ENCODE assay signal across 32 cellular contexts in genomic region chr2:215850380-215850779, GRCh38.
DNase-seq lines count a peak whose midpoint lies in the region; ATAC-seq, FAIRE-seq and TF ChIP-seq lines count a peak whose summit lies in the region.
"Had no signal": no experiment of that assay in that cellular context is flagged by ENCODE, and none has a peak within 500 bp of the region (broad histone marks: within the 10 kb centered on the region; RNA-seq: fewer than 3 reads in every experiment).

No MANE protein-coding gene starts in this region.

- DNase-seq in astrocyte (ENCODE audit: low read depth) = no peak
- DNase-seq in heart left ventricle = no peak
- peak; percentile 64 for DNase-seq in pulmonary artery endothelial cell (ENCODE audit: low read depth, low spot score)
- no peak for DNase-seq in activated gamma-delta T cell treated with Interleukin-2 at 50 U/mL for 16 hours
- DNase-seq in NCI-H446 treated with DMSO at 0.1 percent for 48 hours (lab: John Stamatoyannopoulos, UW) = no peak
- no peak for DNase-seq in ovary
- DNase-seq: activated CD4-positive, alpha-beta T cell treated with anti-CD3 and anti-CD28 coated beads for 48 hours; activated gamma-delta T cell; activated T-cell treated with anti-CD3 and anti-CD28 coated beads, Interleukin-2, amount 50 U/mL, for 24 hours; AML-193; CD4-positive, alpha-beta T cell; islet precursor cell; natural killer cell; NCI-H1417 treated with DMSO at 0.1 percent for 48 hours; NCI-H2081; NCI-H226; NCI-H748 treated with DMSO at 0.1 percent for 48 hours; occipital lobe; retina; stimulated activated CD4-positive, alpha-beta T cell treated with anti-CD3 and anti-CD28 coated beads, Interleukin-4, amount 100 ng/mL, for 4 hours; stimulated activated naive B cell treated with anti-CD40 and anti-IgM and Interleukin-4, amounts not matched to agents 10 μg/mL and 1 μg/mL and 100 μg/mL, for 72 hours had no signal

- peaks cover 2% of the 10 kb centered on the region for H3K36me3 Mint-ChIP-seq in astrocyte (ENCODE audit: low read depth, unreplicated experiment)
- H3K36me3 Mint-ChIP-seq: brain, natural killer cell had no signal

- TF ChIP-seq POLR2A in heart left ventricle (IDR thresholded peaks at IDR 0.05) = no peak
- TF ChIP-seq POLR2A in ovary (IDR thresholded peaks at IDR 0.05) = no peak

- H3K4me1 Mint-ChIP-seq in astrocyte (ENCODE audit: low read depth, unreplicated experiment) = peaks cover 23% of the 10 kb centered on the region
- H3K4me1 Mint-ChIP-seq: brain, natural killer cell had no signal

- H3K9me3 ChIP-seq in astrocyte (ENCODE audit: insufficient read depth, low read depth, low read length) (no peaks in the 10 kb centered on the region), heart left ventricle (peaks cover 0 to 12% (median 0%) of the 10 kb centered on the region in 12 donors), ovary (no peaks in the 10 kb centered on the region)

- peak overlapping the region; percentile 82 for H2AFZ ChIP-seq in ACC112 (ENCODE audit: low read length, unreplicated experiment)
- H2AFZ ChIP-seq in astrocyte (ENCODE audit: low read depth, low read length) = no peak overlapping the region

- no peaks in the 10 kb centered on the region for H4K20me1 ChIP-seq in astrocyte (ENCODE audit: insufficient read depth, low read length)

- peaks cover 25% of the 10 kb centered on the region for H3K4me1 ChIP-seq in ACC112 (ENCODE audit: control insufficient read depth, insufficient read depth, low read length, unreplicated experiment)
- peaks cover 23% of the 10 kb centered on the region for H3K4me1 ChIP-seq in astrocyte (ENCODE audit: insufficient read depth, low read length)
- H3K4me1 ChIP-seq in heart left ventricle = peaks cover 0 to 44% (median 8%) of the 10 kb centered on the region in 12 donors
- peaks cover 2% of the 10 kb centered on the region for H3K4me1 ChIP-seq in ovary (ENCODE audit: insufficient read depth)

- TF ChIP-seq CTCF in astrocyte (IDR thresholded peaks at IDR 0.05; ENCODE audit: insufficient read depth, low read depth, low read length) (no peak), heart left ventricle (IDR thresholded peaks at IDR 0.05) (no peak), ovary (IDR thresholded peaks at IDR 0.05) (no peak)

- WGBS in heart left ventricle, 4 donors = 66 to 78% (median 68%) methylated on average over 4 of the region's 4 CpGs
- 78 to 84% (median 84%) methylated on average over 4 of the region's 4 CpGs for WGBS in ovary, 3 donors

- H3K27me3 ChIP-seq in ACC112 (ENCODE audit: insufficient read depth, low read length) (no peaks in the 10 kb centered on the region), astrocyte (ENCODE audit: insufficient read depth, low read length) (no peaks in the 10 kb centered on the region), heart left ventricle (no peaks in the 10 kb centered on the region), ovary (no peaks in the 10 kb centered on the region)

- H3K4me3 Mint-ChIP-seq in astrocyte (ENCODE audit: unreplicated experiment) = no peak overlapping the region
- H3K4me3 Mint-ChIP-seq: activated T-cell treated with anti-CD3 and anti-CD28 coated beads, Interleukin-2, amount 50 U/mL, for 24 hours; brain; CD4-positive, alpha-beta T cell; natural killer cell; stimulated activated naive B cell treated with anti-CD40 and anti-IgM and Interleukin-4, amounts not matched to agents 10 μg/mL and 1 μg/mL and 100 μg/mL, for 72 hours; T-helper 2 cell treated with Interferon-gamma antibody and Interleukin-4, amounts not matched to agents 5 μg/mL and 100 μg/mL, for 36 hours had no signal

- peak overlapping the region; percentile 61 for H3K9ac ChIP-seq in astrocyte (ENCODE audit: low read length)
- H3K9ac ChIP-seq: KMS-11 had no signal

- intact Hi-C loops in heart left ventricle (cut with DNase I) (no loop called here), ovary (cut with DNase I) (no loop called here)

- H3K79me2 ChIP-seq in ACC112 (ENCODE audit: control insufficient read depth, insufficient read depth, low read length, unreplicated experiment) = no peaks in the 10 kb centered on the region
- no peaks in the 10 kb centered on the region for H3K79me2 ChIP-seq in astrocyte (ENCODE audit: insufficient read depth, low read length)

- H3K9me3 Mint-ChIP-seq in astrocyte (ENCODE audit: unreplicated experiment) = peaks cover 3% of the 10 kb centered on the region
- H3K9me3 Mint-ChIP-seq: activated T-cell treated with anti-CD3 and anti-CD28 coated beads, Interleukin-2, amount 50 U/mL, for 24 hours; CD4-positive, alpha-beta T cell; natural killer cell had no signal

- no peak for TF ChIP-seq EP300 in ovary (IDR thresholded peaks at IDR 0.05)

- FAIRE-seq in astrocyte (lab: Jason Lieb, UNC) = no peak
- FAIRE-seq: A204.1, D721Med, GM12878, urothelium cell line had no signal

- peak; percentile 39 to 84 (median 70) for ATAC-seq in heart left ventricle
- ATAC-seq in GM21526 (IDR thresholded peaks at IDR 0.05; ENCODE audit: low FRiP score, unreplicated experiment) = no peak
- ATAC-seq: GM12878; natural killer cell; stimulated activated naive B cell treated with anti-CD40 and anti-IgM and Interleukin-4, amounts not matched to agents 10 μg/mL and 1 μg/mL and 100 μg/mL, for 72 hours had no signal

- H3K4me2 ChIP-seq in astrocyte (ENCODE audit: low read length) = peak overlapping the region; percentile 50
- H3K4me2 ChIP-seq: KMS-11 had no signal

- H3K27ac ChIP-seq in ACC112 (ENCODE audit: low read depth, low read length) (peak overlapping the region; percentile 73), astrocyte (ENCODE audit: low read depth, low read length) (peak overlapping the region; percentile 90), heart left ventricle (peak overlapping the region; percentile 3 to 83 (median 60)), ovary (no peak overlapping the region)
- H3K27ac ChIP-seq: KMS-11, RWPE1, VCaP had no signal

- H3K27me3 Mint-ChIP-seq in astrocyte (ENCODE audit: low read depth, unreplicated experiment) = no peaks in the 10 kb centered on the region
- H3K27me3 Mint-ChIP-seq: activated T-cell treated with anti-CD3 and anti-CD28 coated beads, Interleukin-2, amount 50 U/mL, for 24 hours; CD4-positive, alpha-beta T cell had no signal

- H3K27ac Mint-ChIP-seq in astrocyte (ENCODE audit: unreplicated experiment) = peak overlapping the region; percentile 86
- H3K27ac Mint-ChIP-seq: activated T-cell treated with anti-CD3 and anti-CD28 coated beads, Interleukin-2, amount 50 U/mL, for 24 hours; brain; CD4-positive, alpha-beta T cell; natural killer cell; stimulated activated naive B cell treated with anti-CD40 and anti-IgM and Interleukin-4, amounts not matched to agents 10 μg/mL and 1 μg/mL and 100 μg/mL, for 72 hours; T-helper 2 cell treated with Interferon-gamma antibody and Interleukin-4, amounts not matched to agents 5 μg/mL and 100 μg/mL, for 36 hours had no signal

- H3K36me3 ChIP-seq in ACC112 (ENCODE audit: insufficient read depth, low read length) = no peaks in the 10 kb centered on the region
- H3K36me3 ChIP-seq in astrocyte (ENCODE audit: insufficient read depth, low read length) = no peaks in the 10 kb centered on the region
- H3K36me3 ChIP-seq in heart left ventricle = no peaks in the 10 kb centered on the region
- H3K36me3 ChIP-seq in ovary = no peaks in the 10 kb centered on the region

- H3K4me3 ChIP-seq in ACC112 (ENCODE audit: low read depth, low read length) (no peak overlapping the region), astrocyte (ENCODE audit: insufficient read depth, low read depth, low read length) (no peak overlapping the region), heart left ventricle (no peak overlapping the region), ovary (no peak overlapping the region)
- H3K4me3 ChIP-seq: GM12878 had no signal

Comparison
In these comparisons a context has a peak if more than half of its experiments do, and no peak if none do; other contexts are left out.
1. H3K27ac ChIP-seq: peak in ACC112 (single experiment), astrocyte (single experiment) and heart left ventricle (12 of 12); none in ovary (0 of 2).